ENCODE assay signal across 1 cellular context in the genomic region with DNA sequence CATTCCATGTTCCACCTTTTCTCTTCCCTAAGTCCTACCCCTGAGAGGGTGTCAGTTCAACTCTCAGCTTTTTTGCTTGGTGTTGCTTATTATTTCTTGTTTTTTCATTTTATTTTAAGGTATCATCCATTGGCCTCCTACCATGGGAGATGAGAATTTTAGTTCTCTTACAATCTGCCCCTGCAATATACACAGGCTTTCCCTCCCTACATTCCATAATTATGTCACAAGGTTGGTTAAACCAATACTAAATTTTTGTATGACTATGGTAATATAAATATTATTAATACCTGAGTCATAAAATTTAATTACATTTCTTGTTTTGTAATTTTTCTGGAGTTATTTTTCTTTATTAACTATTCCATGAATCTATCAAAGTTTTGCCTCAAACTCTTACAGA.
TF ChIP-seq lines count a peak whose summit lies in the region.

No MANE protein-coding gene starts in this region.

TF ChIP-seq in IMR-90, 13 proteins besides CTCF, POLR2A, EP300 and RAD21 (continued from another document):
- TF ChIP-seq CHD1 (IDR thresholded peaks at IDR 0.05; ENCODE audit: low read depth, low read length) (no peak), NFE2L2 (IDR thresholded peaks at IDR 0.05; ENCODE audit: low read depth, low read length) (no peak)
